Comparison of ENCODE assay signal across 1 cellular context in genomic region chr1:117826551-117827078, GRCh38.
TF ChIP-seq lines count a peak whose summit lies in the region.

No MANE protein-coding gene starts in this region.

TF ChIP-seq in HCT116, 20 proteins besides CTCF, POLR2A, EP300 and RAD21 (continued from another document):
- TF ChIP-seq REST (IDR thresholded peaks at IDR 0.05; ENCODE audit: low read depth) (no peak), MAX (IDR thresholded peaks at IDR 0.05) (no peak), YY1 (IDR thresholded peaks at IDR 0.05; ENCODE audit: extremely low read depth, insufficient replicate concordance, low read depth, low read length) (no peak), SP1 (IDR thresholded peaks at IDR 0.05; ENCODE audit: low read depth) (peak; percentile 42; the same call in 1 of the 2 replicates)
